In the genomic region with DNA sequence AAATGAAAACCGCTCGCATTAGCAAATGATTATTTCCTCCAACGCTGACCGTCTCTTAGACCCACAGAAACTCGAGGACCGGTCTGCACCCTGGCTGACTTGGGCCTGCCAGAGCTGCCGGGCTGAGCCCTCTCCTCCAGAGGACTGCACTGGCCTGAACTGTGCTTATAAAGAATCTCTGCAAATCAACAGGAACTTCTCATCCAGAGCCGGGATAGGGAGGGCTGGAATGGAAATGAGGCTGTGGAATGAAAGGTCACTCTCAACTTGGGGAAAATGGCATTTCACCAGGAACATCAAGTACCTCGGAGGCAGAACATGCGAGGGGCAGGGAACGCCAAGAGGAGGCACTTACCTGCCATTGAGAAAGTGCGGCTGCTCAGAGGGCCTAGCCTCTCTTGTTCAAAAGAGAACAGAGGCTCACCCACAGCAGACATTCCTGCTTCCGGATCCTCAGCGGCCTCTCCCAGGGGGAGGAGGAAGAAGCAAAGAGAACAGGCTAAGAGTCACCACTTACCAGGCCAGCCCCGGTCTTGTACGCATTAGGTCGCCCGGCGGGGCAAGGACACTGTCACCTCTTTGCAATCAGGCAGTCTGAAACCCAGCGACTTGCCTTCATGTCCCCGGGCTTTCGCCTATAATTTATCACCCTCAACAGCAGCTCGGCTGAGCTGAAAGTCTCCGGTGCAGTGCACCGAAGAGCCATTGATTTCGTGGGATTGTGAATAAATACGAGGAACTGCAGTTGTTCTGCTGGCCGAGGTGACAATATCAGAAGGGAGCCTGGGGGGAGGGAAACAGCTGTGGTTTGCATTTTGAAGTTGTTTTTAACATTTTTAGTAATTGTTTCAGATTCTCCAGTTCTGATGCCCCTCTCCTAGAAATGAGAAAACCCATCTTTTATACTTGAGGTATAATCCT, we compare ENCODE assay signal across 1 cellular context.
TF ChIP-seq lines count a peak whose summit lies in the region.

No MANE protein-coding gene starts in this region.

TF ChIP-seq in WTC11, 78 proteins besides CTCF, POLR2A, EP300 and RAD21 (continued from another document and continues in another):
- TF ChIP-seq, protein P1, sequence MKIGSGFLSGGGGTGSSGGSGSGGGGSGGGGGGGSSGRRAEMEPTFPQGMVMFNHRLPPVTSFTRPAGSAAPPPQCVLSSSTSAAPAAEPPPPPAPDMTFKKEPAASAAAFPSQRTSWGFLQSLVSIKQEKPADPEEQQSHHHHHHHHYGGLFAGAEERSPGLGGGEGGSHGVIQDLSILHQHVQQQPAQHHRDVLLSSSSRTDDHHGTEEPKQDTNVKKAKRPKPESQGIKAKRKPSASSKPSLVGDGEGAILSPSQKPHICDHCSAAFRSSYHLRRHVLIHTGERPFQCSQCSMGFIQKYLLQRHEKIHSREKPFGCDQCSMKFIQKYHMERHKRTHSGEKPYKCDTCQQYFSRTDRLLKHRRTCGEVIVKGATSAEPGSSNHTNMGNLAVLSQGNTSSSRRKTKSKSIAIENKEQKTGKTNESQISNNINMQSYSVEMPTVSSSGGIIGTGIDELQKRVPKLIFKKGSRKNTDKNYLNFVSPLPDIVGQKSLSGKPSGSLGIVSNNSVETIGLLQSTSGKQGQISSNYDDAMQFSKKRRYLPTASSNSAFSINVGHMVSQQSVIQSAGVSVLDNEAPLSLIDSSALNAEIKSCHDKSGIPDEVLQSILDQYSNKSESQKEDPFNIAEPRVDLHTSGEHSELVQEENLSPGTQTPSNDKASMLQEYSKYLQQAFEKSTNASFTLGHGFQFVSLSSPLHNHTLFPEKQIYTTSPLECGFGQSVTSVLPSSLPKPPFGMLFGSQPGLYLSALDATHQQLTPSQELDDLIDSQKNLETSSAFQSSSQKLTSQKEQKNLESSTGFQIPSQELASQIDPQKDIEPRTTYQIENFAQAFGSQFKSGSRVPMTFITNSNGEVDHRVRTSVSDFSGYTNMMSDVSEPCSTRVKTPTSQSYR (CRISPR knock-in tag; IDR thresholded peaks at IDR 0.05): no peak
- TF ChIP-seq, protein P2, sequence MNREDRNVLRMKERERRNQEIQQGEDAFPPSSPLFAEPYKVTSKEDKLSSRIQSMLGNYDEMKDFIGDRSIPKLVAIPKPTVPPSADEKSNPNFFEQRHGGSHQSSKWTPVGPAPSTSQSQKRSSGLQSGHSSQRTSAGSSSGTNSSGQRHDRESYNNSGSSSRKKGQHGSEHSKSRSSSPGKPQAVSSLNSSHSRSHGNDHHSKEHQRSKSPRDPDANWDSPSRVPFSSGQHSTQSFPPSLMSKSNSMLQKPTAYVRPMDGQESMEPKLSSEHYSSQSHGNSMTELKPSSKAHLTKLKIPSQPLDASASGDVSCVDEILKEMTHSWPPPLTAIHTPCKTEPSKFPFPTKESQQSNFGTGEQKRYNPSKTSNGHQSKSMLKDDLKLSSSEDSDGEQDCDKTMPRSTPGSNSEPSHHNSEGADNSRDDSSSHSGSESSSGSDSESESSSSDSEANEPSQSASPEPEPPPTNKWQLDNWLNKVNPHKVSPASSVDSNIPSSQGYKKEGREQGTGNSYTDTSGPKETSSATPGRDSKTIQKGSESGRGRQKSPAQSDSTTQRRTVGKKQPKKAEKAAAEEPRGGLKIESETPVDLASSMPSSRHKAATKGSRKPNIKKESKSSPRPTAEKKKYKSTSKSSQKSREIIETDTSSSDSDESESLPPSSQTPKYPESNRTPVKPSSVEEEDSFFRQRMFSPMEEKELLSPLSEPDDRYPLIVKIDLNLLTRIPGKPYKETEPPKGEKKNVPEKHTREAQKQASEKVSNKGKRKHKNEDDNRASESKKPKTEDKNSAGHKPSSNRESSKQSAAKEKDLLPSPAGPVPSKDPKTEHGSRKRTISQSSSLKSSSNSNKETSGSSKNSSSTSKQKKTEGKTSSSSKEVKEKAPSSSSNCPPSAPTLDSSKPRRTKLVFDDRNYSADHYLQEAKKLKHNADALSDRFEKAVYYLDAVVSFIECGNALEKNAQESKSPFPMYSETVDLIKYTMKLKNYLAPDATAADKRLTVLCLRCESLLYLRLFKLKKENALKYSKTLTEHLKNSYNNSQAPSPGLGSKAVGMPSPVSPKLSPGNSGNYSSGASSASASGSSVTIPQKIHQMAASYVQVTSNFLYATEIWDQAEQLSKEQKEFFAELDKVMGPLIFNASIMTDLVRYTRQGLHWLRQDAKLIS (CRISPR knock-in tag; IDR thresholded peaks at IDR 0.05; ENCODE audit: borderline replicate concordance): no peak
- peak; percentile 6; the same call in 1 of the 2 replicates for TF ChIP-seq ETV6 (CRISPR knock-in tag; IDR thresholded peaks at IDR 0.05)
- TF ChIP-seq HMGA2 (CRISPR knock-in tag; IDR thresholded peaks at IDR 0.05): no peak
- no peak for TF ChIP-seq FOXP1 (CRISPR knock-in tag; IDR thresholded peaks at IDR 0.05; ENCODE audit: borderline replicate concordance)
- TF ChIP-seq, protein P3, sequence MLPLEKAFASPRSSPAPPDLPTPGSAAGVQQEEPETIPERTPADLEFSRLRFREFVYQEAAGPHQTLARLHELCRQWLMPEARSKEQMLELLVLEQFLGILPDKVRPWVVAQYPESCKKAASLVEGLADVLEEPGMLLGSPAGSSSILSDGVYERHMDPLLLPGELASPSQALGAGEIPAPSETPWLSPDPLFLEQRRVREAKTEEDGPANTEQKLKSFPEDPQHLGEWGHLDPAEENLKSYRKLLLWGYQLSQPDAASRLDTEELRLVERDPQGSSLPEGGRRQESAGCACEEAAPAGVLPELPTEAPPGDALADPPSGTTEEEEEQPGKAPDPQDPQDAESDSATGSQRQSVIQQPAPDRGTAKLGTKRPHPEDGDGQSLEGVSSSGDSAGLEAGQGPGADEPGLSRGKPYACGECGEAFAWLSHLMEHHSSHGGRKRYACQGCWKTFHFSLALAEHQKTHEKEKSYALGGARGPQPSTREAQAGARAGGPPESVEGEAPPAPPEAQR (CRISPR knock-in tag; IDR thresholded peaks at IDR 0.05): no peak
- no peak for TF ChIP-seq MXD4 (CRISPR knock-in tag; IDR thresholded peaks at IDR 0.05; ENCODE audit: borderline replicate concordance)
- no peak for TF ChIP-seq SMAD4 (CRISPR knock-in tag; IDR thresholded peaks at IDR 0.05)
- TF ChIP-seq, protein P4, sequence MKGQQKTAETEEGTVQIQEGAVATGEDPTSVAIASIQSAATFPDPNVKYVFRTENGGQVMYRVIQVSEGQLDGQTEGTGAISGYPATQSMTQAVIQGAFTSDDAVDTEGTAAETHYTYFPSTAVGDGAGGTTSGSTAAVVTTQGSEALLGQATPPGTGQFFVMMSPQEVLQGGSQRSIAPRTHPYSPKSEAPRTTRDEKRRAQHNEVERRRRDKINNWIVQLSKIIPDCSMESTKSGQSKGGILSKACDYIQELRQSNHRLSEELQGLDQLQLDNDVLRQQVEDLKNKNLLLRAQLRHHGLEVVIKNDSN (CRISPR knock-in tag; IDR thresholded peaks at IDR 0.05): no peak
- 0 out of 2 replicates have a peak, but pooled peaks have one; percentile 59 for TF ChIP-seq NFATC4 (CRISPR knock-in tag; IDR thresholded peaks at IDR 0.05)
- TF ChIP-seq ZNF263 (CRISPR knock-in tag; IDR thresholded peaks at IDR 0.05; ENCODE audit: low read depth): no peak
- TF ChIP-seq SMAD3 (CRISPR knock-in tag; IDR thresholded peaks at IDR 0.05; ENCODE audit: borderline replicate concordance): no peak
- TF ChIP-seq RELA (CRISPR knock-in tag; IDR thresholded peaks at IDR 0.05; ENCODE audit: borderline replicate concordance): no peak
- TF ChIP-seq, protein P5, sequence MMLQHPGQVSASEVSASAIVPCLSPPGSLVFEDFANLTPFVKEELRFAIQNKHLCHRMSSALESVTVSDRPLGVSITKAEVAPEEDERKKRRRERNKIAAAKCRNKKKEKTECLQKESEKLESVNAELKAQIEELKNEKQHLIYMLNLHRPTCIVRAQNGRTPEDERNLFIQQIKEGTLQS (CRISPR knock-in tag; conservative IDR thresholded peaks at IDR 0.05): no peak
- TF ChIP-seq TEAD4 (CRISPR knock-in tag; IDR thresholded peaks at IDR 0.05): no peak
- TF ChIP-seq, protein P6, sequence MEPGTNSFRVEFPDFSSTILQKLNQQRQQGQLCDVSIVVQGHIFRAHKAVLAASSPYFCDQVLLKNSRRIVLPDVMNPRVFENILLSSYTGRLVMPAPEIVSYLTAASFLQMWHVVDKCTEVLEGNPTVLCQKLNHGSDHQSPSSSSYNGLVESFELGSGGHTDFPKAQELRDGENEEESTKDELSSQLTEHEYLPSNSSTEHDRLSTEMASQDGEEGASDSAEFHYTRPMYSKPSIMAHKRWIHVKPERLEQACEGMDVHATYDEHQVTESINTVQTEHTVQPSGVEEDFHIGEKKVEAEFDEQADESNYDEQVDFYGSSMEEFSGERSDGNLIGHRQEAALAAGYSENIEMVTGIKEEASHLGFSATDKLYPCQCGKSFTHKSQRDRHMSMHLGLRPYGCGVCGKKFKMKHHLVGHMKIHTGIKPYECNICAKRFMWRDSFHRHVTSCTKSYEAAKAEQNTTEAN (CRISPR knock-in tag; IDR thresholded peaks at IDR 0.05): no peak
- no peak for TF ChIP-seq ZBTB21 (CRISPR knock-in tag; IDR thresholded peaks at IDR 0.05; ENCODE audit: borderline replicate concordance)
- no peak for TF ChIP-seq ZNF219 (CRISPR knock-in tag; IDR thresholded peaks at IDR 0.05; ENCODE audit: borderline replicate concordance)
- TF ChIP-seq, protein P7, sequence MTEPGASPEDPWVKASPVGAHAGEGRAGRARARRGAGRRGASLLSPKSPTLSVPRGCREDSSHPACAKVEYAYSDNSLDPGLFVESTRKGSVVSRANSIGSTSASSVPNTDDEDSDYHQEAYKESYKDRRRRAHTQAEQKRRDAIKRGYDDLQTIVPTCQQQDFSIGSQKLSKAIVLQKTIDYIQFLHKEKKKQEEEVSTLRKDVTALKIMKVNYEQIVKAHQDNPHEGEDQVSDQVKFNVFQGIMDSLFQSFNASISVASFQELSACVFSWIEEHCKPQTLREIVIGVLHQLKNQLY (CRISPR knock-in tag; IDR thresholded peaks at IDR 0.05): no peak
- TF ChIP-seq, protein P8, sequence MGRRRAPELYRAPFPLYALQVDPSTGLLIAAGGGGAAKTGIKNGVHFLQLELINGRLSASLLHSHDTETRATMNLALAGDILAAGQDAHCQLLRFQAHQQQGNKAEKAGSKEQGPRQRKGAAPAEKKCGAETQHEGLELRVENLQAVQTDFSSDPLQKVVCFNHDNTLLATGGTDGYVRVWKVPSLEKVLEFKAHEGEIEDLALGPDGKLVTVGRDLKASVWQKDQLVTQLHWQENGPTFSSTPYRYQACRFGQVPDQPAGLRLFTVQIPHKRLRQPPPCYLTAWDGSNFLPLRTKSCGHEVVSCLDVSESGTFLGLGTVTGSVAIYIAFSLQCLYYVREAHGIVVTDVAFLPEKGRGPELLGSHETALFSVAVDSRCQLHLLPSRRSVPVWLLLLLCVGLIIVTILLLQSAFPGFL (CRISPR knock-in tag; IDR thresholded peaks at IDR 0.05; ENCODE audit: borderline replicate concordance): no peak
- TF ChIP-seq, protein P9, sequence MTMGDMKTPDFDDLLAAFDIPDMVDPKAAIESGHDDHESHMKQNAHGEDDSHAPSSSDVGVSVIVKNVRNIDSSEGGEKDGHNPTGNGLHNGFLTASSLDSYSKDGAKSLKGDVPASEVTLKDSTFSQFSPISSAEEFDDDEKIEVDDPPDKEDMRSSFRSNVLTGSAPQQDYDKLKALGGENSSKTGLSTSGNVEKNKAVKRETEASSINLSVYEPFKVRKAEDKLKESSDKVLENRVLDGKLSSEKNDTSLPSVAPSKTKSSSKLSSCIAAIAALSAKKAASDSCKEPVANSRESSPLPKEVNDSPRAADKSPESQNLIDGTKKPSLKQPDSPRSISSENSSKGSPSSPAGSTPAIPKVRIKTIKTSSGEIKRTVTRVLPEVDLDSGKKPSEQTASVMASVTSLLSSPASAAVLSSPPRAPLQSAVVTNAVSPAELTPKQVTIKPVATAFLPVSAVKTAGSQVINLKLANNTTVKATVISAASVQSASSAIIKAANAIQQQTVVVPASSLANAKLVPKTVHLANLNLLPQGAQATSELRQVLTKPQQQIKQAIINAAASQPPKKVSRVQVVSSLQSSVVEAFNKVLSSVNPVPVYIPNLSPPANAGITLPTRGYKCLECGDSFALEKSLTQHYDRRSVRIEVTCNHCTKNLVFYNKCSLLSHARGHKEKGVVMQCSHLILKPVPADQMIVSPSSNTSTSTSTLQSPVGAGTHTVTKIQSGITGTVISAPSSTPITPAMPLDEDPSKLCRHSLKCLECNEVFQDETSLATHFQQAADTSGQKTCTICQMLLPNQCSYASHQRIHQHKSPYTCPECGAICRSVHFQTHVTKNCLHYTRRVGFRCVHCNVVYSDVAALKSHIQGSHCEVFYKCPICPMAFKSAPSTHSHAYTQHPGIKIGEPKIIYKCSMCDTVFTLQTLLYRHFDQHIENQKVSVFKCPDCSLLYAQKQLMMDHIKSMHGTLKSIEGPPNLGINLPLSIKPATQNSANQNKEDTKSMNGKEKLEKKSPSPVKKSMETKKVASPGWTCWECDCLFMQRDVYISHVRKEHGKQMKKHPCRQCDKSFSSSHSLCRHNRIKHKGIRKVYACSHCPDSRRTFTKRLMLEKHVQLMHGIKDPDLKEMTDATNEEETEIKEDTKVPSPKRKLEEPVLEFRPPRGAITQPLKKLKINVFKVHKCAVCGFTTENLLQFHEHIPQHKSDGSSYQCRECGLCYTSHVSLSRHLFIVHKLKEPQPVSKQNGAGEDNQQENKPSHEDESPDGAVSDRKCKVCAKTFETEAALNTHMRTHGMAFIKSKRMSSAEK (CRISPR knock-in tag; IDR thresholded peaks at IDR 0.05; ENCODE audit: borderline replicate concordance): no peak
- peak; percentile 2; the same call in 1 of the 2 replicates for TF ChIP-seq SP1 (CRISPR knock-in tag; conservative IDR thresholded peaks at IDR 0.05)
- no peak for TF ChIP-seq ZNF396 (CRISPR knock-in tag; IDR thresholded peaks at IDR 0.05; ENCODE audit: borderline replicate concordance)
- TF ChIP-seq, protein P10, sequence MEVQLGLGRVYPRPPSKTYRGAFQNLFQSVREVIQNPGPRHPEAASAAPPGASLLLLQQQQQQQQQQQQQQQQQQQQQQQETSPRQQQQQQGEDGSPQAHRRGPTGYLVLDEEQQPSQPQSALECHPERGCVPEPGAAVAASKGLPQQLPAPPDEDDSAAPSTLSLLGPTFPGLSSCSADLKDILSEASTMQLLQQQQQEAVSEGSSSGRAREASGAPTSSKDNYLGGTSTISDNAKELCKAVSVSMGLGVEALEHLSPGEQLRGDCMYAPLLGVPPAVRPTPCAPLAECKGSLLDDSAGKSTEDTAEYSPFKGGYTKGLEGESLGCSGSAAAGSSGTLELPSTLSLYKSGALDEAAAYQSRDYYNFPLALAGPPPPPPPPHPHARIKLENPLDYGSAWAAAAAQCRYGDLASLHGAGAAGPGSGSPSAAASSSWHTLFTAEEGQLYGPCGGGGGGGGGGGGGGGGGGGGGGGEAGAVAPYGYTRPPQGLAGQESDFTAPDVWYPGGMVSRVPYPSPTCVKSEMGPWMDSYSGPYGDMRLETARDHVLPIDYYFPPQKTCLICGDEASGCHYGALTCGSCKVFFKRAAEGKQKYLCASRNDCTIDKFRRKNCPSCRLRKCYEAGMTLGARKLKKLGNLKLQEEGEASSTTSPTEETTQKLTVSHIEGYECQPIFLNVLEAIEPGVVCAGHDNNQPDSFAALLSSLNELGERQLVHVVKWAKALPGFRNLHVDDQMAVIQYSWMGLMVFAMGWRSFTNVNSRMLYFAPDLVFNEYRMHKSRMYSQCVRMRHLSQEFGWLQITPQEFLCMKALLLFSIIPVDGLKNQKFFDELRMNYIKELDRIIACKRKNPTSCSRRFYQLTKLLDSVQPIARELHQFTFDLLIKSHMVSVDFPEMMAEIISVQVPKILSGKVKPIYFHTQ (CRISPR knock-in tag; IDR thresholded peaks at IDR 0.05): peak; percentile 90
- TF ChIP-seq ZNF416 (CRISPR knock-in tag; IDR thresholded peaks at IDR 0.05): 0 out of 2 replicates have a peak, but pooled peaks have one; percentile 59
- no peak for TF ChIP-seq ZNF138 (CRISPR knock-in tag; conservative IDR thresholded peaks at IDR 0.05)
